8 cellular contexts compared by ENCODE assay signal in the genomic region with DNA sequence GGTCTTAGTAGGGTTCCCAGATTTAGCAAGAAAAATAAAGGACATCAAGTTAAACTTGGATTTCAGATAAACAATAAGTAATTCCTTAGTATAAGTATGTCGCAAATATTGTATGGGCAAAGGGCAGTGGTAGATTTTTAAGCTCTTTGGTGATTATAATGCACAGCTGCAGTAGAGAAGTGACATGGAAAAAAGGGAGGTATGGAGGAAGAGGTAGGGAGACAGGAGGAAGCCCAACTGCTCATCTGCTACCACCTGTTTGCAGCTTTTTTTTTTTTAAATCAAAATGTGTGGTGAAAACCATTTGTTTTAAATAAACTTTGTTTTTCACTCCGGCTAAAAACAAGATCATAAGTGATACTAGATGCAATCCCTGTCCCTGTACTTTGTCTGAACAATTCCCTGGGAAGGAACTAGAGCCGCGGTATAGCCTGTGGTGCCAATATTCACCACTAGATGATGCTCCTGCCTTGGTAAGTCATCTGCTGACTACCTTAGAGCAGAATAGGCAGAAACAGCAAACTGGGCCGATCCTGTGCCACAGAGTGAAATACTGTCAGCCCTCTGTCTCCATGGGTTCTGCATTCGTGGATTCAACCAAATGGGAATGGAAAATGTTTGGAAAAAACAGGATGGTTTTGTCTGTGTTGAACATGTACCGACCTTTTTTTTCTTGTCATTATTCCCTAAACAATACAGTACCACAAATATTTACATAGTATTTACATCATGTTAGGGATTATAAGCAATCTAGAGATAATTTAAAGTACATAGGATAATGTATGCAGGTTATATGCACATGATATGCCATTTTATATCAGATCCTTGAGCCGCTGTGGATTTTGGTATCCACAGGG.
DNase-seq lines count a peak whose midpoint lies in the region; ATAC-seq lines count a peak whose summit lies in the region.

No MANE protein-coding gene starts in this region.

- ATAC-seq in GM19025 (IDR thresholded peaks at IDR 0.05; ENCODE audit: low read depth, unreplicated experiment) (peak; percentile 97), HG03175 (IDR thresholded peaks at IDR 0.05; ENCODE audit: unreplicated experiment) (peak; percentile 98), left lobe of liver (peak; percentile 100)
- ATAC-seq in activated CD4-positive, CD25-positive, alpha-beta regulatory T cell treated with anti-CD3 and anti-CD28 coated beads, Interleukin-2, amount 50 U/mL, for 24 hours, result peak; percentile 77 to 85

- DNase-seq in AG20443 (ENCODE audit: low spot score) (peak; percentile 84), NCI-H345 (lab: John Stamatoyannopoulos, UW) (peak; percentile 81), cerebellum (ENCODE audit: low spot score) (peak; percentile 59), left lobe of liver (ENCODE audit: low spot score) (peak; percentile 68)
- DNase-seq in stimulated activated CD4-positive, alpha-beta T cell treated with anti-CD3 and anti-CD28 coated beads, Interleukin-4, amount 100 ng/mL, for 48 hours (ENCODE audit: low read depth in 2 of 2), result peak; percentile 37 to 44

Comparison
In these comparisons a context has a peak if more than half of its experiments do, and no peak if none do; other contexts are left out.
1. Peak in every context shown above with its lines: DNase-seq and ATAC-seq.